ENCODE assay signal across 8 cellular contexts in genomic region chr12:79737875-79738718, GRCh38. TPM values are rescaled to one million over a fixed set of nuclear protein-coding genes. Genes with fewer than 3 reads are reported as not detected.
DNase-seq lines count a peak whose midpoint lies in the region; ATAC-seq and TF ChIP-seq lines count a peak whose summit lies in the region.

No MANE protein-coding gene starts in this region.

- H3K36me3 ChIP-seq in CD4-positive, CD25-positive, alpha-beta regulatory T cell (ENCODE audit: control insufficient read depth, insufficient read depth, low read length): no peaks in the 10 kb centered on the region
- H3K36me3 ChIP-seq in fibroblast of lung (ENCODE audit: control insufficient read depth, insufficient read depth, low read length): no peaks in the 10 kb centered on the region

- no peak overlapping the region for H3K27ac ChIP-seq in CD4-positive, CD25-positive, alpha-beta regulatory T cell (ENCODE audit: insufficient read depth, low read length, poor library complexity, severe bottlenecking)
- H3K27ac ChIP-seq in fibroblast of lung (ENCODE audit: insufficient read depth, low read length): no peak overlapping the region

- H3K4me3 ChIP-seq in CD4-positive, CD25-positive, alpha-beta regulatory T cell (ENCODE audit: low read depth, low read length): no peak overlapping the region
- H3K4me3 ChIP-seq in fibroblast of lung (replicated peaks in 1 of 4; ENCODE audit: control extremely low read depth in 1 of 4, insufficient read depth in 1 of 4, low read depth in 3 of 4, low read length in 4 of 4): no peak overlapping the region

- H3K36me3 Mint-ChIP-seq in CD4-positive, CD25-positive, alpha-beta regulatory T cell: no peaks in the 10 kb centered on the region

- TF ChIP-seq CTCF in fibroblast of lung (conservative IDR thresholded peaks at IDR 0.05 in 1 of 2, IDR thresholded peaks at IDR 0.05 in 1 of 2; ENCODE audit: low read depth in 1 of 2, low read length in 2 of 2): peak; percentile 51 to 70

- H3K4me1 Mint-ChIP-seq in CD4-positive, CD25-positive, alpha-beta regulatory T cell: no peaks in the 10 kb centered on the region

- H2AFZ ChIP-seq in fibroblast of lung (ENCODE audit: low read length): no peak overlapping the region

- H3K9me3 ChIP-seq in CD4-positive, CD25-positive, alpha-beta regulatory T cell (ENCODE audit: control insufficient read depth in 2 of 2, low read length in 2 of 2): no peaks in the 10 kb centered on the region
- no peaks in the 10 kb centered on the region for H3K9me3 ChIP-seq in fibroblast of lung (ENCODE audit: control insufficient read depth, insufficient read depth, low read depth, low read length)

- peaks cover 4% of the 10 kb centered on the region for H3K27me3 ChIP-seq in CD4-positive, CD25-positive, alpha-beta regulatory T cell (ENCODE audit: control insufficient read depth, insufficient read depth, low read length)
- no peaks in the 10 kb centered on the region for H3K27me3 ChIP-seq in fibroblast of lung (ENCODE audit: control insufficient read depth, insufficient read depth, low read length)

- no peaks in the 10 kb centered on the region for H3K9me3 Mint-ChIP-seq in CD4-positive, CD25-positive, alpha-beta regulatory T cell

- no peak overlapping the region for H3K4me3 Mint-ChIP-seq in CD4-positive, CD25-positive, alpha-beta regulatory T cell

- H3K27me3 Mint-ChIP-seq in CD4-positive, CD25-positive, alpha-beta regulatory T cell: peaks cover 9% of the 10 kb centered on the region

- H3K4me1 ChIP-seq in CD4-positive, CD25-positive, alpha-beta regulatory T cell (ENCODE audit: control insufficient read depth, insufficient read depth, low read length, poor library complexity, severe bottlenecking): no peaks in the 10 kb centered on the region
- no peaks in the 10 kb centered on the region for H3K4me1 ChIP-seq in fibroblast of lung (ENCODE audit: control insufficient read depth, extremely low read depth, insufficient read depth, low read length)

- no peak overlapping the region for H3K27ac Mint-ChIP-seq in CD4-positive, CD25-positive, alpha-beta regulatory T cell

- no peak overlapping the region for H3K4me2 ChIP-seq in fibroblast of lung (ENCODE audit: extremely low read depth, insufficient read depth, low read length)

- H4K20me1 ChIP-seq in fibroblast of lung (ENCODE audit: control insufficient read depth, extremely low read depth, insufficient read depth, low read length): no peaks in the 10 kb centered on the region

- peak in 2 of 3 donors; percentile 9 to 63 for DNase-seq in CD4-positive, CD25-positive, alpha-beta regulatory T cell
- DNase-seq in NCI-H1436 (lab: John Stamatoyannopoulos, UW) (peak; percentile 50), SW480 (ENCODE audit: low spot score) (peak; percentile 73), fibroblast of lung (ENCODE audit: low read depth in 2 of 2) (peak; percentile 57 to 76), pons (ENCODE audit: low spot score) (peak; percentile 31)

- H3K79me2 ChIP-seq in fibroblast of lung (ENCODE audit: control insufficient read depth, insufficient read depth, low read length): no peaks in the 10 kb centered on the region

- peak in 1 of 2 donors; percentile 31 for ATAC-seq in CD4-positive, CD25-positive, alpha-beta regulatory T cell (ENCODE audit: low read depth in 2 of 2)
- ATAC-seq in GM18508 (IDR thresholded peaks at IDR 0.05; ENCODE audit: insufficient read depth, unreplicated experiment) (peak; percentile 89), HG02884 (IDR thresholded peaks at IDR 0.05; ENCODE audit: unreplicated experiment) (peak; percentile 91), GM19397 (IDR thresholded peaks at IDR 0.05; ENCODE audit: unreplicated experiment) (no peak)

- no peak overlapping the region for H3K9ac ChIP-seq in fibroblast of lung (ENCODE audit: insufficient read depth, low read length)

RNA-seq across cellular contexts. Expression of gene PAWR, which starts 47.3 kb away (rescaled TPM):
- total RNA-seq in CD4-positive, CD25-positive, alpha-beta regulatory T cell: 5.8 TPM
- polyA plus RNA-seq in CD4-positive, CD25-positive, alpha-beta regulatory T cell: 1 to 10 TPM in 3 of 4 donors, under 1 TPM in 1; 0.20 to 2.2 (median 1.2) TPM
- 16.0 and 16.9 TPM in 2 replicates for total RNA-seq in fibroblast of lung
- 2.7 and 6.5 TPM in 2 replicates for polyA plus RNA-seq in fibroblast of lung
- polyA plus RNA-seq in fibroblast of lung (2012): 4.2 and 11.0 TPM in 2 replicates
- 1.0 and 1.2 TPM in 2 replicates for polyA minus RNA-seq in fibroblast of lung (ENCODE audit: low replicate concordance)
